Comparison of ENCODE assay signal across 8 cellular contexts in genomic region chr1:225881081-225882007, GRCh38. TPM values are rescaled to one million over a fixed set of nuclear protein-coding genes. Genes with fewer than 3 reads are reported as not detected.
DNase-seq lines count a peak whose midpoint lies in the region; ATAC-seq and TF ChIP-seq lines count a peak whose summit lies in the region.

No MANE protein-coding gene starts in this region.

- H3K9me3 ChIP-seq in CD4-positive, CD25-positive, alpha-beta regulatory T cell (ENCODE audit: control insufficient read depth in 2 of 2, low read length in 2 of 2), result no peaks in the 10 kb centered on the region
- no peaks in the 10 kb centered on the region for H3K9me3 ChIP-seq in HEK293 (ENCODE audit: control insufficient read depth, insufficient read depth, low read depth, low read length)

- peaks cover 19% of the 10 kb centered on the region for H3K36me3 Mint-ChIP-seq in CD4-positive, CD25-positive, alpha-beta regulatory T cell

- H3K4me3 ChIP-seq in CD4-positive, CD25-positive, alpha-beta regulatory T cell (ENCODE audit: low read depth, low read length), result peak overlapping the region; percentile 95
- H3K4me3 ChIP-seq in HEK293 (ENCODE audit: low read depth, low read length), result peak overlapping the region; percentile 86
- peak overlapping the region; percentile 95 for H3K4me3 ChIP-seq in brain microvascular endothelial cell (ENCODE audit: low read depth, low read length)
- peak overlapping the region; percentile 63 to 98 (median 91) for H3K4me3 ChIP-seq in skin epidermis

- H3K27me3 Mint-ChIP-seq in CD4-positive, CD25-positive, alpha-beta regulatory T cell, result peaks cover 4% of the 10 kb centered on the region

- POLR2A ChIA-PET in HEK293 (lab: Yijun Ruan, JAX), result interaction anchor here (0.5 to 3.6 kb wide), 28 partner anchors 10 to 1845 kb away, joined by 3 to 31 read pairs (median 7); partner anchors contain the start of genes ENAH, EPHX1, H3-3A and LBR

- peak; percentile 34 to 88 (median 54) for DNase-seq in CD4-positive, CD25-positive, alpha-beta regulatory T cell
- DNase-seq in SK-MEL-5 (ENCODE audit: low read depth, low spot score) (peak; percentile 36), brain microvascular endothelial cell (no peak), iPS-NIHi11 (ENCODE audit: low spot score) (peak; percentile 57), OCI-M2 (lab: John Stamatoyannopoulos, UW; ENCODE audit: unreplicated experiment) (no peak)

- H3K4me3 Mint-ChIP-seq in CD4-positive, CD25-positive, alpha-beta regulatory T cell, result peak overlapping the region; percentile 98 to 100 (median 98)

- peak overlapping the region; percentile 82 for H3K27ac ChIP-seq in CD4-positive, CD25-positive, alpha-beta regulatory T cell (ENCODE audit: insufficient read depth, low read length, poor library complexity, severe bottlenecking)
- H3K27ac ChIP-seq in HEK293 (ENCODE audit: extremely low read depth, low read depth, low read length) (peak overlapping the region; percentile 76), brain microvascular endothelial cell (peak overlapping the region; percentile 11), skin epidermis (peak overlapping the region; percentile 39 to 99 (median 88))

- in situ Hi-C loops in SK-MEL-5 (cut with HindIII; ENCODE audit: low pct_unique_long_range_greater_than_20kb, low sequenced_read_pairs) (no loop called here), brain microvascular endothelial cell (cut with HindIII; ENCODE audit: low pct_ligation_motif_present, low sequenced_read_pairs) (no loop called here)

- CTCF ChIA-PET in HEK293 (lab: Yijun Ruan, JAX), result interaction anchor here (0.6 to 2.4 kb wide), 16 partner anchors 10 to 1210 kb away, joined by 3 to 13 read pairs (median 4); no protein-coding TSS in a partner anchor

- H3K9me3 Mint-ChIP-seq in CD4-positive, CD25-positive, alpha-beta regulatory T cell, result peaks cover 0 to 2% (median 0%) of the 10 kb centered on the region in 7 donors

- peaks cover 0 to 59% (median 41%) of the 10 kb centered on the region in 4 donors for H3K4me1 Mint-ChIP-seq in CD4-positive, CD25-positive, alpha-beta regulatory T cell

- peaks cover 29% of the 10 kb centered on the region for H3K36me3 ChIP-seq in CD4-positive, CD25-positive, alpha-beta regulatory T cell (ENCODE audit: control insufficient read depth, insufficient read depth, low read length)
- H3K36me3 ChIP-seq in HEK293 (ENCODE audit: control insufficient read depth in 2 of 2, insufficient read depth in 1 of 2, low read length in 2 of 2) (peaks cover 0 to 14% of the 10 kb centered on the region in 2 experiments; a peak in 2 of 3 replicates), brain microvascular endothelial cell (replicated peaks) (peaks cover 2% of the 10 kb centered on the region)

- TF ChIP-seq CTCF in HEK293 (tag by site-specific recombination; IDR thresholded peaks at IDR 0.05) (no peak), brain microvascular endothelial cell (IDR thresholded peaks at IDR 0.05; ENCODE audit: low read depth, low read length, missing control alignments) (no peak)

- H3K27me3 ChIP-seq in CD4-positive, CD25-positive, alpha-beta regulatory T cell (ENCODE audit: control insufficient read depth, insufficient read depth, low read length), result no peaks in the 10 kb centered on the region
- H3K27me3 ChIP-seq in brain microvascular endothelial cell (replicated peaks), result no peaks in the 10 kb centered on the region

- H3K27ac Mint-ChIP-seq in CD4-positive, CD25-positive, alpha-beta regulatory T cell, result peak overlapping the region; percentile 89 to 95 (median 93)

- ATAC-seq in CD4-positive, CD25-positive, alpha-beta regulatory T cell (ENCODE audit: low read depth in 2 of 2), result peak; percentile 52
- no peak for ATAC-seq in HG03095 (IDR thresholded peaks at IDR 0.05; ENCODE audit: unreplicated experiment)

- peaks cover 61% of the 10 kb centered on the region for H3K4me1 ChIP-seq in CD4-positive, CD25-positive, alpha-beta regulatory T cell (ENCODE audit: control insufficient read depth, insufficient read depth, low read length, poor library complexity, severe bottlenecking)
- no peaks in the 10 kb centered on the region; the same call in 1 of the 2 replicates for H3K4me1 ChIP-seq in HEK293 (ENCODE audit: control insufficient read depth, insufficient read depth, low read length)

TF ChIP-seq in HEK293, 187 proteins besides CTCF, POLR2A, EP300 and RAD21:
- TF ChIP-seq, protein P1, sequence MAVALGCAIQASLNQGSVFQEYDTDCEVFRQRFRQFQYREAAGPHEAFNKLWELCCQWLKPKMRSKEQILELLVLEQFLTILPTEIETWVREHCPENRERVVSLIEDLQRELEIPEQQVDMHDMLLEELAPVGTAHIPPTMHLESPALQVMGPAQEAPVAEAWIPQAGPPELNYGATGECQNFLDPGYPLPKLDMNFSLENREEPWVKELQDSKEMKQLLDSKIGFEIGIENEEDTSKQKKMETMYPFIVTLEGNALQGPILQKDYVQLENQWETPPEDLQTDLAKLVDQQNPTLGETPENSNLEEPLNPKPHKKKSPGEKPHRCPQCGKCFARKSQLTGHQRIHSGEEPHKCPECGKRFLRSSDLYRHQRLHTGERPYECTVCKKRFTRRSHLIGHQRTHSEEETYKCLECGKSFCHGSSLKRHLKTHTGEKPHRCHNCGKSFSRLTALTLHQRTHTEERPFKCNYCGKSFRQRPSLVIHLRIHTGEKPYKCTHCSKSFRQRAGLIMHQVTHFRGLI (tag by site-specific recombination; IDR thresholded peaks at IDR 0.05), result peak; percentile 46; the same call in 1 of the 2 replicates
- peak; percentile 80 for TF ChIP-seq ZNF341 (tag by site-specific recombination; IDR thresholded peaks at IDR 0.05; ENCODE audit: low read depth)
- no peak for TF ChIP-seq ZSCAN30 (tag by site-specific recombination; IDR thresholded peaks at IDR 0.05)
- peak; percentile 73 for TF ChIP-seq ZNF600 (tag by site-specific recombination; IDR thresholded peaks at IDR 0.05)
- no peak for TF ChIP-seq KLF1 (tag by site-specific recombination; IDR thresholded peaks at IDR 0.05)
- TF ChIP-seq ZNF10 (tag by site-specific recombination; IDR thresholded peaks at IDR 0.05), result peak; percentile 94

RNA-seq across cellular contexts. Expression of gene TMEM63A, which starts 0.8 kb away (rescaled TPM):
- 454 TPM for total RNA-seq in CD4-positive, CD25-positive, alpha-beta regulatory T cell
- 10 to 100 TPM; 66.9 to 72.2 (median 69.3) TPM for polyA plus RNA-seq in CD4-positive, CD25-positive, alpha-beta regulatory T cell
- total RNA-seq in SK-MEL-5 (2014; rRNA removed; shearing (Covaris generic)), result 7.4 and 11.6 TPM in 2 replicates
- polyA plus RNA-seq in SK-MEL-5 (2015; cell fraction: cytosol; rRNA removed), result 17.2 and 24.5 TPM in 2 replicates
- polyA plus RNA-seq in SK-MEL-5 (2015; cell fraction: nucleus; rRNA removed), result 119 and 148 TPM in 2 replicates

RNA-seq across cellular contexts. Expression of gene LEFTY1, which starts 7.6 kb away (rescaled TPM):
- total RNA-seq in CD4-positive, CD25-positive, alpha-beta regulatory T cell, result 0.39 TPM
- under 1 TPM in 2 of 4 donors, not detected in 2; 0.13 to 0.17 TPM for polyA plus RNA-seq in CD4-positive, CD25-positive, alpha-beta regulatory T cell
- not detected in 2 replicates for total RNA-seq in SK-MEL-5 (2014; rRNA removed; shearing (Covaris generic))
- polyA plus RNA-seq in SK-MEL-5 (2015; cell fraction: cytosol; rRNA removed), result not detected in 2 replicates
- polyA plus RNA-seq in SK-MEL-5 (2015; cell fraction: nucleus; rRNA removed), result not detected in 2 replicates

RNA-seq across cellular contexts. Expression of gene PYCR2, which starts 42.7 kb away (rescaled TPM):
- 51.6 TPM for total RNA-seq in CD4-positive, CD25-positive, alpha-beta regulatory T cell
- polyA plus RNA-seq in CD4-positive, CD25-positive, alpha-beta regulatory T cell, result 10 to 100 TPM; 56.7 to 74.6 (median 67.7) TPM
- 40.8 and 46.2 TPM in 2 replicates for total RNA-seq in SK-MEL-5 (2014; rRNA removed; shearing (Covaris generic))
- 98.7 and 113 TPM in 2 replicates for polyA plus RNA-seq in SK-MEL-5 (2015; cell fraction: cytosol; rRNA removed)
- polyA plus RNA-seq in SK-MEL-5 (2015; cell fraction: nucleus; rRNA removed), result 249 and 252 TPM in 2 replicates

RNA-seq across cellular contexts. Expression of gene LEFTY2, which starts 59.7 kb away (rescaled TPM):
- total RNA-seq in CD4-positive, CD25-positive, alpha-beta regulatory T cell, result not detected
- polyA plus RNA-seq in CD4-positive, CD25-positive, alpha-beta regulatory T cell, result not detected
- total RNA-seq in SK-MEL-5 (2014; rRNA removed; shearing (Covaris generic)), result not detected in 2 replicates
- polyA plus RNA-seq in SK-MEL-5 (2015; cell fraction: cytosol; rRNA removed), result not detected in 2 replicates
- not detected in 2 replicates for polyA plus RNA-seq in SK-MEL-5 (2015; cell fraction: nucleus; rRNA removed)

Comparison
In these comparisons a context has a peak if more than half of its experiments do, and no peak if none do; other contexts are left out.
1. DNase-seq: peak in CD4-positive, CD25-positive, alpha-beta regulatory T cell (3 of 3), SK-MEL-5 (single experiment) and iPS-NIHi11 (single experiment); none in brain microvascular endothelial cell (single experiment) and OCI-M2 (single experiment).
2. H3K27ac ChIP-seq: peak in every context shown above with its lines; median percentile 88 in skin epidermis; 82 in CD4-positive, CD25-positive, alpha-beta regulatory T cell; 76 in HEK293; 11 in brain microvascular endothelial cell.
3. RNA of gene TMEM63A, which starts 0.8 kb away (total RNA-seq): 454 TPM in CD4-positive, CD25-positive, alpha-beta regulatory T cell (single experiment); 7.4 to 11.6 TPM in SK-MEL-5; every median in the first group is over 10 times any median in the second.
4. Peak in every context shown above with its lines, with median percentiles within 50 percentile points of each other: H3K4me3 ChIP-seq.